In genomic region chr10:130137659-130138478, GRCh38 we compare ENCODE assay signal across 8 cellular contexts. TPM values are rescaled to one million over a fixed set of nuclear protein-coding genes. Genes with fewer than 3 reads are reported as not detected.
DNase-seq lines count a peak whose midpoint lies in the region; ATAC-seq and TF ChIP-seq lines count a peak whose summit lies in the region.

No MANE protein-coding gene starts in this region.

- DNase-seq in CD8-positive, alpha-beta T cell, result no peak
- DNase-seq in NT2/D1 (ENCODE audit: low read depth, low spot score) (no peak), NCI-H510A treated with DMSO at 0.1 percent for 48 hours (lab: John Stamatoyannopoulos, UW) (no peak), NCI-H1436 treated with DMSO at 0.1 percent for 48 hours (lab: John Stamatoyannopoulos, UW) (no peak), glomerular visceral epithelial cell (ENCODE audit: extremely low spot score) (no peak)

- intact Hi-C loops in CD8-positive, alpha-beta T cell (cut with DNase I, micrococcal nuclease), result loop anchor here (2.0 to 5.0 kb wide), 4 partner anchors 36 to 1926 kb away; partner anchors contain the start of gene MGMT (in 1 of the 2)

- H3K4me1 ChIP-seq in CD8-positive, alpha-beta T cell (ENCODE audit: insufficient read depth, low read length), result peaks cover 39% of the 10 kb centered on the region
- H3K4me1 ChIP-seq in NT2/D1 (ENCODE audit: insufficient read depth, insufficient read length) (no peaks in the 10 kb centered on the region), endocrine pancreas (ENCODE audit: control insufficient read depth, insufficient read depth, low read length) (peaks cover 9% of the 10 kb centered on the region), neuron (ENCODE audit: insufficient read depth, low read length) (peaks cover 16% of the 10 kb centered on the region)

- ATAC-seq in CD8-positive, alpha-beta T cell, result no peak
- no peak for ATAC-seq in HG02571 (IDR thresholded peaks at IDR 0.05; ENCODE audit: unreplicated experiment)

- peak overlapping the region; percentile 90 for H3K4me3 Mint-ChIP-seq in CD8-positive, alpha-beta T cell

- no peak for TF ChIP-seq CTCF in CD8-positive, alpha-beta T cell (IDR thresholded peaks at IDR 0.05)

- H3K9me3 Mint-ChIP-seq in CD8-positive, alpha-beta T cell, result no peaks in the 10 kb centered on the region

- CTCF ChIA-PET in CD8-positive, alpha-beta T cell (lab: Charles Lee), result interaction anchor here (1.9 to 3.6 kb wide), 2 partner anchors 11 to 27 kb away, joined by 7 to 26 read pairs; partner anchors contain the start of gene C10orf143

- no peak overlapping the region for H3K27ac Mint-ChIP-seq in CD8-positive, alpha-beta T cell

- no peaks in the 10 kb centered on the region for H3K27me3 ChIP-seq in CD8-positive, alpha-beta T cell (ENCODE audit: insufficient read depth, low read length)
- peaks cover 6% of the 10 kb centered on the region for H3K27me3 ChIP-seq in NT2/D1 (ENCODE audit: insufficient read depth, insufficient read length)
- no peaks in the 10 kb centered on the region for H3K27me3 ChIP-seq in endocrine pancreas (ENCODE audit: control insufficient read depth, insufficient read depth, low read length)
- no peaks in the 10 kb centered on the region for H3K27me3 ChIP-seq in neuron (ENCODE audit: insufficient read depth, low read length)

- H3K9ac ChIP-seq in NT2/D1 (ENCODE audit: insufficient read length, low read depth) (peak overlapping the region; percentile 95), endocrine pancreas (ENCODE audit: control insufficient read depth, insufficient read depth, low read length) (no peak overlapping the region)

- no peak overlapping the region for H2AFZ ChIP-seq in neuron (ENCODE audit: low read depth, low read length)

- H3K27me3 Mint-ChIP-seq in CD8-positive, alpha-beta T cell (ENCODE audit: low read depth), result no peaks in the 10 kb centered on the region

- H3K4me1 Mint-ChIP-seq in CD8-positive, alpha-beta T cell (ENCODE audit: low read depth), result peaks cover 57% of the 10 kb centered on the region

- peaks cover 24% of the 10 kb centered on the region for H3K36me3 Mint-ChIP-seq in CD8-positive, alpha-beta T cell

- H3K9me3 ChIP-seq in CD8-positive, alpha-beta T cell (ENCODE audit: low read length), result no peaks in the 10 kb centered on the region
- no peaks in the 10 kb centered on the region for H3K9me3 ChIP-seq in NT2/D1 (ENCODE audit: insufficient read depth, low read length)
- no peaks in the 10 kb centered on the region for H3K9me3 ChIP-seq in endocrine pancreas (ENCODE audit: control insufficient read depth, low read length)
- H3K9me3 ChIP-seq in neuron (ENCODE audit: low read length), result no peaks in the 10 kb centered on the region

- H3K27ac ChIP-seq in CD8-positive, alpha-beta T cell (ENCODE audit: low read depth, low read length), result no peak overlapping the region

- H3K36me3 ChIP-seq in CD8-positive, alpha-beta T cell (ENCODE audit: insufficient read depth, low read length), result no peaks in the 10 kb centered on the region
- peaks cover 36% of the 10 kb centered on the region for H3K36me3 ChIP-seq in NT2/D1 (ENCODE audit: insufficient read depth, insufficient read length, low read length)
- H3K36me3 ChIP-seq in endocrine pancreas (ENCODE audit: control insufficient read depth, insufficient read depth, low read length), result no peaks in the 10 kb centered on the region
- peaks cover 8% of the 10 kb centered on the region for H3K36me3 ChIP-seq in neuron (ENCODE audit: insufficient read depth, low read length)

- peak overlapping the region; percentile 76 for H3K4me3 ChIP-seq in CD8-positive, alpha-beta T cell (ENCODE audit: low read depth, low read length)
- peak overlapping the region; percentile 79 for H3K4me3 ChIP-seq in NT2/D1 (ENCODE audit: insufficient read length, low read depth)
- peak overlapping the region; percentile 87 for H3K4me3 ChIP-seq in endocrine pancreas (ENCODE audit: control insufficient read depth, insufficient read depth, low read length)
- H3K4me3 ChIP-seq in neuron (ENCODE audit: low read length), result peak overlapping the region; percentile 68

- POLR2A ChIA-PET in CD8-positive, alpha-beta T cell (lab: Charles Lee), result interaction anchor here (2.5 kb wide), 1 partner anchor 27 kb away, joined by 88 read pairs; the partner anchor contains the start of gene C10orf143

RNA-seq across cellular contexts. Expression of gene GLRX3, which starts 1.7 kb away (rescaled TPM):
- total RNA-seq in CD8-positive, alpha-beta T cell, result 10 to 100 TPM; 20.7 to 23.7 TPM

RNA-seq across cellular contexts. Expression of gene C10orf143, which starts 27.2 kb away (rescaled TPM):
- total RNA-seq in CD8-positive, alpha-beta T cell, result 1 to 10 TPM; 4.5 to 5.2 TPM
